In genomic region chr22:47374273-47374771, GRCh38 we compare ENCODE assay signal across 25 cellular contexts.
"Had no signal": no experiment of that assay in that cellular context is flagged by ENCODE, and none has a peak within 500 bp of the region (broad histone marks: within the 10 kb centered on the region; RNA-seq: fewer than 3 reads in every experiment).

No MANE protein-coding gene starts in this region.

- H3K4me3 ChIP-seq: breast epithelium, esophagus muscularis mucosa, heart right ventricle, left lung, pancreas, psoas muscle, right atrium auricular region had no signal

- H3K4me3 Mint-ChIP-seq: activated naive CD4-positive, alpha-beta T cell treated with anti-CD3 and anti-CD28 coated beads, Interleukin-2, amount 50 U/mL, for 24 hours; activated naive CD8-positive, alpha-beta T cell treated with anti-CD3 and anti-CD28 coated beads, Interleukin-2, amount 50 U/mL, for 24 hours; activated T-cell treated with anti-CD3 and anti-CD28 coated beads, Interleukin-2, amount 50 U/mL, for 24 hours; central memory CD8-positive, alpha-beta T cell; mesothelial cell of epicardium; naive thymus-derived CD4-positive, alpha-beta T cell; stimulated activated effector memory CD8-positive, alpha-beta T cell treated with anti-CD3 and anti-CD28 coated beads, Interleukin-12 subunit alpha, Interleukin-12 subunit beta, amount 100 ng/mL, for 72 hours; stimulated activated naive CD8-positive, alpha-beta T cell treated with anti-CD3 and anti-CD28 coated beads, Interleukin-15, Interleukin-2, amounts not matched to agents 100 ng/mL and 50 ng/mL, for 24 hours; T-helper 17 cell had no signal

- H3K27ac ChIP-seq: breast epithelium, esophagus muscularis mucosa, foreskin keratinocyte, heart right ventricle, left lung, pancreas, psoas muscle, right atrium auricular region had no signal

- H3K27ac Mint-ChIP-seq: activated naive CD4-positive, alpha-beta T cell treated with anti-CD3 and anti-CD28 coated beads, Interleukin-2, amount 50 U/mL, for 24 hours; activated naive CD8-positive, alpha-beta T cell treated with anti-CD3 and anti-CD28 coated beads, Interleukin-2, amount 50 U/mL, for 24 hours; activated T-cell treated with anti-CD3 and anti-CD28 coated beads, Interleukin-2, amount 50 U/mL, for 24 hours; mesothelial cell of epicardium; naive thymus-derived CD4-positive, alpha-beta T cell; stimulated activated effector memory CD8-positive, alpha-beta T cell treated with anti-CD3 and anti-CD28 coated beads, Interleukin-12 subunit alpha, Interleukin-12 subunit beta, amount 100 ng/mL, for 72 hours; stimulated activated naive CD8-positive, alpha-beta T cell treated with anti-CD3 and anti-CD28 coated beads, Interleukin-15, Interleukin-2, amounts not matched to agents 100 ng/mL and 50 ng/mL, for 24 hours; T-helper 17 cell had no signal

- H3K9me3 ChIP-seq: breast epithelium, esophagus muscularis mucosa, heart right ventricle, left lung, pancreas, psoas muscle, right atrium auricular region had no signal

- ATAC-seq: activated naive CD8-positive, alpha-beta T cell treated with anti-CD3 and anti-CD28 coated beads, Interleukin-2, amount 50 U/mL, for 24 hours; foreskin keratinocyte; heart right ventricle; left lung; naive thymus-derived CD4-positive, alpha-beta T cell; pancreas; psoas muscle; SK-N-SH treated with all-trans-retinoic acid at 6 μM for 48 hours; stimulated activated effector memory CD8-positive, alpha-beta T cell treated with anti-CD3 and anti-CD28 coated beads, Interleukin-12 subunit alpha, Interleukin-12 subunit beta, amount 100 ng/mL, for 72 hours; T-helper 17 cell had no signal

- H3K36me3 ChIP-seq: breast epithelium, esophagus muscularis mucosa, heart right ventricle, left lung, pancreas, right atrium auricular region had no signal

- H3K36me3 Mint-ChIP-seq: stimulated activated effector memory CD8-positive, alpha-beta T cell treated with anti-CD3 and anti-CD28 coated beads, Interleukin-12 subunit alpha, Interleukin-12 subunit beta, amount 100 ng/mL, for 72 hours had no signal

- DNase-seq: activated CD4-positive, alpha-beta T cell treated with anti-CD3 and anti-CD28 coated beads for 1 hour; activated naive CD8-positive, alpha-beta T cell treated with anti-CD3 and anti-CD28 coated beads, Interleukin-2, amount 50 U/mL, for 24 hours; activated T-cell treated with anti-CD3 and anti-CD28 coated beads, Interleukin-2, amount 50 U/mL, for 24 hours; dermis blood vessel endothelial cell; effector CD4-positive, alpha-beta T cell; foreskin keratinocyte; heart right ventricle; kidney glomerular epithelial cell; mammary epithelial cell; naive thymus-derived CD4-positive, alpha-beta T cell; psoas muscle; stimulated activated CD4-positive, alpha-beta T cell treated with anti-CD3 and anti-CD28 coated beads, Interleukin-4, amount 100 ng/mL, for 24 hours; T-helper 17 cell; T1000 had no signal

- H3K4me1 ChIP-seq: breast epithelium, esophagus muscularis mucosa, foreskin keratinocyte, heart right ventricle, left lung, pancreas, psoas muscle, right atrium auricular region had no signal

- H3K4me1 Mint-ChIP-seq: activated naive CD4-positive, alpha-beta T cell treated with anti-CD3 and anti-CD28 coated beads, Interleukin-2, amount 50 U/mL, for 24 hours; activated naive CD8-positive, alpha-beta T cell treated with anti-CD3 and anti-CD28 coated beads, Interleukin-2, amount 50 U/mL, for 24 hours; central memory CD8-positive, alpha-beta T cell; mesothelial cell of epicardium had no signal

- H3K9me3 Mint-ChIP-seq: activated naive CD4-positive, alpha-beta T cell treated with anti-CD3 and anti-CD28 coated beads, Interleukin-2, amount 50 U/mL, for 24 hours had no signal

- H3K27me3 ChIP-seq: foreskin keratinocyte, pancreas, right atrium auricular region had no signal

- H3K27me3 Mint-ChIP-seq: stimulated activated naive CD8-positive, alpha-beta T cell treated with anti-CD3 and anti-CD28 coated beads, Interleukin-15, Interleukin-2, amounts not matched to agents 100 ng/mL and 50 ng/mL, for 24 hours had no signal
